15 cellular contexts compared by ENCODE assay signal in genomic region chr2:170024721-170025120, GRCh38.
A peak's percentile ranks its signal among the peaks of the same experiment; 100 is the strongest.
DNase-seq lines count a peak whose midpoint lies in the region; ATAC-seq, FAIRE-seq and TF ChIP-seq lines count a peak whose summit lies in the region.
"Had no signal": no experiment of that assay in that cellular context is flagged by ENCODE, and none has a peak within 500 bp of the region (broad histone marks: within the 10 kb centered on the region; RNA-seq: fewer than 3 reads in every experiment).

No MANE protein-coding gene starts in this region.

- no peak for TF ChIP-seq POLR2A in GM12891 (IDR thresholded peaks at IDR 0.05; ENCODE audit: low read depth, low read length)

- ATAC-seq in GM19438 (IDR thresholded peaks at IDR 0.05; ENCODE audit: low read depth, unreplicated experiment): peak; percentile 66
- ATAC-seq in HG02885 (IDR thresholded peaks at IDR 0.05; ENCODE audit: poor library complexity, unreplicated experiment): peak; percentile 71
- ATAC-seq: activated CD8-positive, alpha-beta T cell treated with anti-CD3 and anti-CD28 coated beads for 36 hours had no signal

- DNase-seq in GM12891 (ENCODE audit: insufficient read length, low spot score) (no peak), MV-4-11 (lab: John Stamatoyannopoulos, UW) (peak; percentile 78), SK-N-DZ (ENCODE audit: low spot score) (no peak), NCI-H446 treated with DMSO at 0.1 percent for 48 hours (lab: John Stamatoyannopoulos, UW) (no peak)
- DNase-seq in activated CD4-positive, CD25-positive, alpha-beta regulatory T cell (lab: John Stamatoyannopoulos, UW): no peak
- no peak for DNase-seq in stimulated activated CD4-positive, alpha-beta T cell treated with anti-CD3 and anti-CD28 coated beads, Interleukin-2, amount 100 ng/mL, for 24 hours
- DNase-seq: activated CD8-positive, alpha-beta T cell treated with anti-CD3 and anti-CD28 coated beads for 36 hours; colonic mucosa; immature natural killer cell; mammary epithelial cell; NCI-H1048; NK-92 treated with Interleukin-12 subunit alpha and Interleukin-12 subunit beta, amount 100 ng/mL, for 24 hours had no signal

- peak; percentile 66 for FAIRE-seq in GM12891 (lab: Jason Lieb, UNC)
- FAIRE-seq: astrocyte had no signal

TF ChIP-seq in GM12891, 5 proteins besides CTCF, POLR2A, EP300 and RAD21:
- TF ChIP-seq SPI1 (IDR thresholded peaks at IDR 0.05; ENCODE audit: low read depth, low read length) (peak; percentile 99), POU2F2 (IDR thresholded peaks at IDR 0.05; ENCODE audit: low read depth, low read length) (no peak), PAX5 (IDR thresholded peaks at IDR 0.05; ENCODE audit: insufficient read depth, low read length, severe bottlenecking) (no peak)
